In genomic region chr13:49540552-49540951, GRCh38 we compare ENCODE assay signal across 9 cellular contexts. TPM values are rescaled to one million over a fixed set of nuclear protein-coding genes. Genes with fewer than 3 reads are reported as not detected.
DNase-seq lines count a peak whose midpoint lies in the region; ATAC-seq lines count a peak whose summit lies in the region.
"Had no signal": no experiment of that assay in that cellular context is flagged by ENCODE, and none has a peak within 500 bp of the region (broad histone marks: within the 10 kb centered on the region; RNA-seq: fewer than 3 reads in every experiment).

No MANE protein-coding gene starts in this region.

- peaks cover 57% of the 10 kb centered on the region for H3K36me3 ChIP-seq in BLaER1

- H3K4me3 ChIP-seq in BLaER1 = peak overlapping the region; percentile 38; the same call in 1 of the 2 replicates

- H3K4me1 ChIP-seq in BLaER1 = peaks cover 79% of the 10 kb centered on the region

- H3K27ac ChIP-seq in BLaER1 = peak overlapping the region; percentile 86

- peak overlapping the region; percentile 70 for H3K27ac Mint-ChIP-seq in activated CD4-positive, alpha-beta memory T cell treated with anti-CD3 and anti-CD28 coated beads, Interleukin-2, amount 10 ng/mL, durations not matched to agents 7 days and 5 days
- peak overlapping the region in 3 of 6 donors; percentile 3 to 12 (median 8) for H3K27ac Mint-ChIP-seq in immature natural killer cell

- peak; percentile 64 for ATAC-seq in GM21786 (IDR thresholded peaks at IDR 0.05; ENCODE audit: unreplicated experiment)
- no peak for ATAC-seq in GM21528 (IDR thresholded peaks at IDR 0.05; ENCODE audit: low FRiP score, unreplicated experiment)
- ATAC-seq in HG02840 (IDR thresholded peaks at IDR 0.05; ENCODE audit: low FRiP score, unreplicated experiment) = no peak
- ATAC-seq in HG02588 (IDR thresholded peaks at IDR 0.05; ENCODE audit: unreplicated experiment) = no peak

- CTCF ChIA-PET in activated CD4-positive, alpha-beta memory T cell treated with anti-CD3 and anti-CD28 coated beads, Interleukin-2, amount 10 ng/mL, durations not matched to agents 7 days and 5 days (lab: Charles Lee) = interaction anchor here (0.6 kb wide), 2 partner anchors 302 to 439 kb away, joined by 3 read pairs; no protein-coding TSS in a partner anchor

- H3K36me3 Mint-ChIP-seq in activated CD4-positive, alpha-beta memory T cell treated with anti-CD3 and anti-CD28 coated beads, Interleukin-2, amount 10 ng/mL, durations not matched to agents 7 days and 5 days (ENCODE audit: low read depth) = peaks cover 39% of the 10 kb centered on the region
- H3K36me3 Mint-ChIP-seq in immature natural killer cell = peaks cover 34 to 56% (median 39%) of the 10 kb centered on the region in 3 donors

- peak; percentile 20 for DNase-seq in activated CD4-positive, alpha-beta memory T cell treated with anti-CD3 and anti-CD28 coated beads, Interleukin-2, amount 10 ng/mL, durations not matched to agents 7 days and 5 days
- DNase-seq in immature natural killer cell (no peak), DMS114 treated with DMSO at 0.1 percent for 48 hours (lab: John Stamatoyannopoulos, UW; ENCODE audit: unreplicated experiment) (no peak)
- DNase-seq: T1000 had no signal

- H3K9ac ChIP-seq in BLaER1 = peak overlapping the region; percentile 69

- H3K9me3 Mint-ChIP-seq in activated CD4-positive, alpha-beta memory T cell treated with anti-CD3 and anti-CD28 coated beads, Interleukin-2, amount 10 ng/mL, durations not matched to agents 7 days and 5 days = no peaks in the 10 kb centered on the region
- no peaks in the 10 kb centered on the region for H3K9me3 Mint-ChIP-seq in immature natural killer cell

- no peaks in the 10 kb centered on the region for H3K27me3 ChIP-seq in BLaER1

- H3K4me2 ChIP-seq in BLaER1 = peak overlapping the region; percentile 85

- H3K4me3 Mint-ChIP-seq in activated CD4-positive, alpha-beta memory T cell treated with anti-CD3 and anti-CD28 coated beads, Interleukin-2, amount 10 ng/mL, durations not matched to agents 7 days and 5 days = peak overlapping the region; percentile 54
- peak overlapping the region in 3 of 5 donors; percentile 31 to 51 (median 35) for H3K4me3 Mint-ChIP-seq in immature natural killer cell

- H3K4me1 Mint-ChIP-seq in activated CD4-positive, alpha-beta memory T cell treated with anti-CD3 and anti-CD28 coated beads, Interleukin-2, amount 10 ng/mL, durations not matched to agents 7 days and 5 days = peaks cover 21% of the 10 kb centered on the region
- H3K4me1 Mint-ChIP-seq in immature natural killer cell = peaks cover 0 to 9% of the 10 kb centered on the region in 2 donors

- no peaks in the 10 kb centered on the region for H3K27me3 Mint-ChIP-seq in activated CD4-positive, alpha-beta memory T cell treated with anti-CD3 and anti-CD28 coated beads, Interleukin-2, amount 10 ng/mL, durations not matched to agents 7 days and 5 days
- peaks cover 0 to 1% (median 0%) of the 10 kb centered on the region in 3 donors for H3K27me3 Mint-ChIP-seq in immature natural killer cell (ENCODE audit: low read depth in 3 of 3)

- POLR2A ChIA-PET in activated CD4-positive, alpha-beta memory T cell treated with anti-CD3 and anti-CD28 coated beads, Interleukin-2, amount 10 ng/mL, durations not matched to agents 7 days and 5 days (lab: Charles Lee) = interaction anchor here (0.8 to 2.2 kb wide), 7 partner anchors 10 to 97 kb away, joined by 3 to 17 read pairs (median 5); partner anchors contain the start of genes CAB39L, PHF11, RCBTB1 and SETDB2

- H4K20me1 ChIP-seq in BLaER1 = no peaks in the 10 kb centered on the region

- H3K9me3 ChIP-seq in BLaER1 = no peaks in the 10 kb centered on the region

RNA-seq across cellular contexts. Expression of gene PHF11, which starts 44.8 kb away (rescaled TPM):
- total RNA-seq in activated CD4-positive, alpha-beta memory T cell treated with anti-CD3 and anti-CD28 coated beads, Interleukin-2, amount 10 ng/mL, durations not matched to agents 7 days and 5 days = 100 to 1,000 TPM; 135 to 144 TPM
- polyA plus RNA-seq in immature natural killer cell = 10 to 100 TPM; 67.1 to 79.2 (median 70.6) TPM

RNA-seq across cellular contexts. Expression of gene RCBTB1, which starts 44.8 kb away (rescaled TPM):
- 10 to 100 TPM; 18.5 to 19.0 TPM for total RNA-seq in activated CD4-positive, alpha-beta memory T cell treated with anti-CD3 and anti-CD28 coated beads, Interleukin-2, amount 10 ng/mL, durations not matched to agents 7 days and 5 days
- polyA plus RNA-seq in immature natural killer cell = 10 to 100 TPM in 2 of 3 donors, 1 to 10 TPM in 1; 6.5 to 13.0 (median 10.3) TPM
